Comparison of ENCODE assay signal across 10 cellular contexts in the genomic region with DNA sequence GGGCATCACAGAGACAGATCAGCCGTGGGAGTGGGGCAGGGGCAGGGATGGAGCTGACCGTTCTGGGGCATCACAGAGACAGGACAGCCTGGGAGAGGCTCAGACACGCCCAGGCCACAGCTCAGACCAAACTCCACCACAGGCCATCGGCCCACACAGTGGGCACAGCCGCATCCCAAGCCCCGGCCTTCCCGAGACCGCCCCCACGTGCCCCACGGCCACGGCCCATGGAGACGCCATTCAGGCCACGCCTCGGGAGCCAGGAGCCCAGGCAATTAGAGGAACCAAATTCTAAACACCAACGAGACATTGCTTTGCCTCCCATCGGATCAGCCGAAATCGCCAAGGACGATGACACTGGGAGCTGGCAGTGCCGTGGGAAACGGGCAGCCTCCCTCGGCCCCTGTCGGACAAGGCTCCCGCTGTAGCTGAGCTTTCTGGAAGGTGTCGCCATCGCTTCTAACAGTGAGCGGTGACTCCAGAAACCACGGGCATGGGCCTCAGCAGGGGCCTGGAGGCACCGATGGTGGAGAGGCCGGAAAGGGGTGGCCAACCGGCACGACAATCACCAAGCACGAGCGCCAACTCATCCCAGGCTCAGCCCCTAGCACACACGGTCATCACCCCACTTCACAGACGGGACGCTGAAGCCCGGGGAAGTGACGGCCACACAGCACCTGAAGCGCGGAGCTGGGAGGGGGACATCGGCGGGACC. TPM values are rescaled to one million over a fixed set of nuclear protein-coding genes. Genes with fewer than 3 reads are reported as not detected.
DNase-seq lines count a peak whose midpoint lies in the region; TF ChIP-seq lines count a peak whose summit lies in the region.
"Had no signal": no experiment of that assay in that cellular context is flagged by ENCODE, and none has a peak within 500 bp of the region (broad histone marks: within the 10 kb centered on the region; RNA-seq: fewer than 3 reads in every experiment).

No MANE protein-coding gene starts in this region.

- POLR2A ChIA-PET in BJ (lab: Charles Lee): interaction anchor here (0.7 kb wide), 1 partner anchor 1229 kb away, joined by 3 read pairs; no protein-coding TSS in a partner anchor

- peaks cover 6% of the 10 kb centered on the region for H3K4me1 Mint-ChIP-seq in nephron

- H3K36me3 ChIP-seq in BJ (ENCODE audit: control insufficient read depth, insufficient read depth, low read length): peaks cover 9% of the 10 kb centered on the region; the same call in 1 of the 2 replicates

- H3K4me3 ChIP-seq in BJ (ENCODE audit: low read depth, low read length): peak overlapping the region; percentile 93
- peak overlapping the region; percentile 14; the same call in 1 of the 2 replicates for H3K4me3 ChIP-seq in GM12865 (ENCODE audit: low read depth, low read length)

- no peaks in the 10 kb centered on the region for H3K27me3 Mint-ChIP-seq in nephron (ENCODE audit: low read depth)

- CTCF ChIA-PET in BJ (lab: Yijun Ruan, JAX): interaction anchor here (0.8 to 9.5 kb wide), 5 partner anchors 10 to 31 kb away, joined by 3 to 99 read pairs (median 3); no protein-coding TSS in a partner anchor

- DNase-seq in BJ (ENCODE audit: low read depth) (no peak), GM12865 (ENCODE audit: low read depth) (no peak), AG08396 (ENCODE audit: low spot score) (no peak), GM20000 (ENCODE audit: low spot score) (no peak), DMS 273 treated with DMSO at 0.1 percent for 48 hours (lab: John Stamatoyannopoulos, UW) (no peak)
- DNase-seq in stimulated activated CD4-positive, alpha-beta T cell treated with anti-CD3 and anti-CD28 coated beads, Interleukin-15, amount 100 ng/mL, for 24 hours: no peak
- DNase-seq: NCI-H446 treated with DMSO at 0.1 percent for 48 hours, retina had no signal

- no peaks in the 10 kb centered on the region for H3K36me3 Mint-ChIP-seq in nephron (ENCODE audit: low read depth)

- peak overlapping the region; percentile 39 for H3K27ac ChIP-seq in cingulate gyrus (ENCODE audit: low read depth, low read length)

- H3K27me3 ChIP-seq in BJ (ENCODE audit: control insufficient read depth, insufficient read depth, low read length): no peaks in the 10 kb centered on the region

- no peaks in the 10 kb centered on the region for H3K9me3 Mint-ChIP-seq in nephron

- peak overlapping the region in 1 of 3 experiments; percentile 42 for H3K27ac Mint-ChIP-seq in nephron

- peak overlapping the region; percentile 90 to 96 (median 93) for H3K4me3 Mint-ChIP-seq in nephron

- no peak for TF ChIP-seq CTCF in BJ (IDR thresholded peaks at IDR 0.05; ENCODE audit: insufficient read depth, low read depth, low read length)
- no peak for TF ChIP-seq CTCF in GM12865 (IDR thresholded peaks at IDR 0.05; ENCODE audit: insufficient read depth, low read depth, low read length, missing control alignments)
- no peak for TF ChIP-seq CTCF in nephron (IDR thresholded peaks at IDR 0.05; ENCODE audit: unreplicated experiment in 3 of 3)
- TF ChIP-seq CTCF in GM20000 (IDR thresholded peaks at IDR 0.05; ENCODE audit: extremely low read depth, missing control alignments): no peak

RNA-seq across cellular contexts. Expression of gene PIP5K1C, which starts 2.4 kb away (rescaled TPM):
- 14.2 and 35.3 TPM in 2 replicates for polyA plus RNA-seq in BJ (2011; rRNA removed)
- 68.9 and 70.9 TPM in 2 replicates for polyA minus RNA-seq in BJ (2011; rRNA and poly(A)+ RNA removed)

RNA-seq across cellular contexts. Expression of gene TJP3, which starts 10.4 kb away (rescaled TPM):
- not detected in 2 replicates for polyA plus RNA-seq in BJ (2011; rRNA removed)
- polyA minus RNA-seq in BJ (2011; rRNA and poly(A)+ RNA removed): not detected in 2 replicates
